9 cellular contexts compared by ENCODE assay signal in the genomic region with DNA sequence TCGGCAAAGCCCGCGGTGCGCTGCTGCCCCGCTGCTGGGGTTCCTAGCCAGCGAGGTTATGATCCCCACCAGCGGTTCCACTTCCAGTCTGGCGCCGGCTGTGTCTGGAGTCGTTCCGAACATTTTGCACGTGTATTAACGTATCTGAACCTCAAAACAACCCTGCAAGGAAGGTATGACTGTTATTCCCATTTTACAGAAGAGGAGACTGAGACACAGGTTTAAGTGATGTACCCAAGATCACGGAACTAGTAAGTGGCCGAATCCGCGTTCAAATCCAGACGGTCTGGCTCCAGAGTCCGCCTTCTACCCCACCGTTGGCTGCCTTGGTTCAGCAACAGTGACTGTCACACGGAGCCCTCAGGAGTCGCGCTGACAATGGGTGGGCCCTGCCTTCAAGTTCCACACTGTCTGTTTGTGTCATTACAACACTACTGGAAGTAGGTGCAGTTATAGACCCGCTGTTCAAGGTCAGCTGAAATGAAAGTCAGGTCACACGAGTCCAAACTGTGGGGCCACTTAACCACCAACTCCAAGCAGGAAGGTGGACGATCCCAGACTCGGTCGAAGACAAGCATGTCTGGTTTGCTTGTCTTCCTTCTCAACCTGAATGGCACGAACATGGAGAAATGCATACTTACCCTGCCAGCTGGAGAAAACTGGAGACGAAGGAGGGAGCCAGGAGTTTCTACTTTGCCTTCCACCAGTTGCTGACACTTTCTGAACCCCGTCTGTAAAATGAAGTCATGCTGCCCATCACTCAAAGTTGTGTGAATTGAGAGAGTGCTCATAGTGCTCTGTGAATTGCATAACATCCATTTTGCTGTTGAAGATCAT. TPM values are rescaled to one million over a fixed set of nuclear protein-coding genes. Genes with fewer than 3 reads are reported as not detected.
DNase-seq lines count a peak whose midpoint lies in the region; ATAC-seq and TF ChIP-seq lines count a peak whose summit lies in the region.
"Had no signal": no experiment of that assay in that cellular context is flagged by ENCODE, and none has a peak within 500 bp of the region (broad histone marks: within the 10 kb centered on the region; RNA-seq: fewer than 3 reads in every experiment).

No MANE protein-coding gene starts in this region.

- H3K4me1 ChIP-seq in thoracic aorta (ENCODE audit: control insufficient read depth in 1 of 2, low read depth in 2 of 2): peaks cover 6 to 29% of the 10 kb centered on the region in 2 donors

- no peak for TF ChIP-seq CTCF in thoracic aorta (IDR thresholded peaks at IDR 0.05)

- no peaks in the 10 kb centered on the region for H3K27me3 ChIP-seq in thoracic aorta (replicated peaks; ENCODE audit: insufficient read depth)

- peaks cover 38% of the 10 kb centered on the region for H3K27me3 Mint-ChIP-seq in activated CD4-positive, alpha-beta T cell treated with anti-CD3 and anti-CD28 coated beads, Interleukin-2, amount 10 ng/mL, durations not matched to agents 24 days and 14 days

- peak overlapping the region in 1 of 2 donors; percentile 78 for H3K27ac ChIP-seq in thoracic aorta

- no peaks in the 10 kb centered on the region for H3K9me3 ChIP-seq in thoracic aorta

- peak overlapping the region; percentile 77 for H3K27ac Mint-ChIP-seq in activated CD4-positive, alpha-beta T cell treated with anti-CD3 and anti-CD28 coated beads, Interleukin-2, amount 10 ng/mL, durations not matched to agents 24 days and 14 days

- ATAC-seq in left lobe of liver: peak; percentile 17
- ATAC-seq in thoracic aorta (ENCODE audit: insufficient number of reproducible peaks, low FRiP score, low read depth): no peak
- ATAC-seq in GM19328 (IDR thresholded peaks at IDR 0.05; ENCODE audit: unreplicated experiment): no peak

- no peak for DNase-seq in activated CD4-positive, alpha-beta T cell treated with anti-CD3 and anti-CD28 coated beads, Interleukin-2, amount 10 ng/mL, durations not matched to agents 24 days and 14 days
- no peak for DNase-seq in activated CD4-positive, alpha-beta T cell treated with anti-CD3 and anti-CD28 coated beads for 48 hours
- peak; percentile 19 for DNase-seq in amniotic epithelial cell (ENCODE audit: low read depth)
- no peak for DNase-seq in left lobe of liver (ENCODE audit: low spot score)
- no peak for DNase-seq in thoracic aorta (ENCODE audit: low spot score)
- no peak for DNase-seq in stimulated activated CD4-positive, alpha-beta T cell treated with anti-CD3 and anti-CD28 coated beads, Interleukin-2, amount 100 ng/mL, for 48 hours
- DNase-seq in NCI-H1092 (lab: John Stamatoyannopoulos, UW): no peak
- DNase-seq: DND-41 had no signal

- peaks cover 11% of the 10 kb centered on the region for H3K36me3 ChIP-seq in thoracic aorta

- peaks cover 29% of the 10 kb centered on the region for H3K4me1 Mint-ChIP-seq in activated CD4-positive, alpha-beta T cell treated with anti-CD3 and anti-CD28 coated beads, Interleukin-2, amount 10 ng/mL, durations not matched to agents 24 days and 14 days

- peak overlapping the region; percentile 83 for H3K4me3 Mint-ChIP-seq in activated CD4-positive, alpha-beta T cell treated with anti-CD3 and anti-CD28 coated beads, Interleukin-2, amount 10 ng/mL, durations not matched to agents 24 days and 14 days

- no peaks in the 10 kb centered on the region for H3K9me3 Mint-ChIP-seq in activated CD4-positive, alpha-beta T cell treated with anti-CD3 and anti-CD28 coated beads, Interleukin-2, amount 10 ng/mL, durations not matched to agents 24 days and 14 days

- H3K4me3 ChIP-seq in thoracic aorta: peak overlapping the region; percentile 85

- intact Hi-C loops in activated CD4-positive, alpha-beta T cell treated with anti-CD3 and anti-CD28 coated beads, Interleukin-2, amount 10 ng/mL, durations not matched to agents 24 days and 14 days (cut with micrococcal nuclease): loop anchor here (1.0 to 2.0 kb wide), 2 partner anchors 111 to 181 kb away; a partner anchor contains a TSS

- peaks cover 20% of the 10 kb centered on the region for H3K36me3 Mint-ChIP-seq in activated CD4-positive, alpha-beta T cell treated with anti-CD3 and anti-CD28 coated beads, Interleukin-2, amount 10 ng/mL, durations not matched to agents 24 days and 14 days (ENCODE audit: low read depth)

RNA-seq across cellular contexts. Expression of a gene that starts 0.8 kb away (rescaled TPM):
- 24.1 and 25.5 TPM in 2 replicates for total RNA-seq in activated CD4-positive, alpha-beta T cell treated with anti-CD3 and anti-CD28 coated beads, Interleukin-2, amount 10 ng/mL, durations not matched to agents 24 days and 14 days
- total RNA-seq in left lobe of liver (15.7 TPM), thoracic aorta (10 to 100 TPM; 41.7 to 49.4 TPM)

RNA-seq across cellular contexts. Expression of a gene that starts 21.8 kb away (rescaled TPM):
- total RNA-seq in activated CD4-positive, alpha-beta T cell treated with anti-CD3 and anti-CD28 coated beads, Interleukin-2, amount 10 ng/mL, durations not matched to agents 24 days and 14 days: not detected in 2 replicates
- total RNA-seq in left lobe of liver (not detected), thoracic aorta (not detected)

RNA-seq across cellular contexts. Expression of a gene that starts 43.7 kb away (rescaled TPM):
- 0.12 TPM in 1 of 2 replicates, not detected in the other for total RNA-seq in activated CD4-positive, alpha-beta T cell treated with anti-CD3 and anti-CD28 coated beads, Interleukin-2, amount 10 ng/mL, durations not matched to agents 24 days and 14 days
- total RNA-seq in left lobe of liver: not detected
- not detected for total RNA-seq in thoracic aorta
